In genomic region chr5:14105717-14106435, GRCh38 we compare ENCODE assay signal across 11 cellular contexts. TPM values are rescaled to one million over a fixed set of nuclear protein-coding genes. Genes with fewer than 3 reads are reported as not detected.
DNase-seq lines count a peak whose midpoint lies in the region; ATAC-seq and TF ChIP-seq lines count a peak whose summit lies in the region.
"Had no signal": no experiment of that assay in that cellular context is flagged by ENCODE, and none has a peak within 500 bp of the region (broad histone marks: within the 10 kb centered on the region; RNA-seq: fewer than 3 reads in every experiment).

No MANE protein-coding gene starts in this region.

- intact Hi-C loops in lower lobe of right lung (cut with DNase I), result loop anchor here (10.0 kb wide), 1 partner anchor 169 kb away; no protein-coding TSS in a partner anchor

- H3K9me3 ChIP-seq in SJSA1 (replicated peaks) (peaks cover 5% of the 10 kb centered on the region), lower lobe of right lung (no peaks in the 10 kb centered on the region)

- H3K4me1 ChIP-seq in SJSA1 (replicated peaks) (peaks cover 53% of the 10 kb centered on the region), foreskin keratinocyte (peaks cover 28% of the 10 kb centered on the region), lower lobe of right lung (peaks cover 25% of the 10 kb centered on the region)

- peak overlapping the region; percentile 92 for H3K27ac ChIP-seq in SJSA1
- H3K27ac ChIP-seq in foreskin keratinocyte, result peak overlapping the region; percentile 5
- no peak overlapping the region for H3K27ac ChIP-seq in lower lobe of right lung
- H3K27ac ChIP-seq: HL-60 had no signal

- POLR2A ChIA-PET in AG04449 (lab: Yijun Ruan, JAX), result interaction anchor here (0.6 kb wide), 1 partner anchor 37 kb away, joined by 3 read pairs; no protein-coding TSS in a partner anchor

- ATAC-seq in foreskin keratinocyte, result peak; percentile 90
- ATAC-seq in lower lobe of right lung, result no peak
- ATAC-seq in GM21717 (IDR thresholded peaks at IDR 0.05; ENCODE audit: unreplicated experiment), result no peak
- ATAC-seq: natural killer cell had no signal

- CTCF ChIA-PET in AG04449 (lab: Yijun Ruan, JAX), result interaction anchor here (1.2 kb wide), 1 partner anchor 119 kb away, joined by 4 read pairs; no protein-coding TSS in a partner anchor

- DNase-seq in AG04449 (ENCODE audit: low read depth, low spot score) (peak; percentile 63), HK-2 (ENCODE audit: unreplicated experiment) (peak; percentile 73), SJSA1 (ENCODE audit: low read depth in 1 of 2, low spot score in 2 of 2) (peak; percentile 91 to 95), foreskin keratinocyte (peak; percentile 85 to 92), NCI-H128 (lab: John Stamatoyannopoulos, UW; ENCODE audit: unreplicated experiment) (no peak), lower lobe of right lung (no peak), NCI-H2081 treated with DMSO at 0.1 percent for 48 hours (lab: John Stamatoyannopoulos, UW) (no peak)
- DNase-seq: natural killer cell, Right ventricle myocardium superior had no signal

- H3K27me3 ChIP-seq in SJSA1 (replicated peaks) (no peaks in the 10 kb centered on the region), foreskin keratinocyte (no peaks in the 10 kb centered on the region), lower lobe of right lung (ENCODE audit: low read depth) (no peaks in the 10 kb centered on the region)

- TF ChIP-seq CTCF in AG04449 (IDR thresholded peaks at IDR 0.05; ENCODE audit: insufficient read depth, low read length, missing control alignments) (no peak), foreskin keratinocyte (conservative IDR thresholded peaks at IDR 0.05) (no peak), lower lobe of right lung (IDR thresholded peaks at IDR 0.05) (no peak)

- H3K4me3 ChIP-seq in AG04449 (ENCODE audit: low read depth, low read length), result no peak overlapping the region
- H3K4me3 ChIP-seq in SJSA1, result no peak overlapping the region
- H3K4me3 ChIP-seq in lower lobe of right lung, result no peak overlapping the region

- H3K36me3 ChIP-seq in SJSA1 (no peaks in the 10 kb centered on the region), lower lobe of right lung (no peaks in the 10 kb centered on the region)

RNA-seq across cellular contexts. Expression of gene TRIO, which starts 37.3 kb away (rescaled TPM):
- 62.2 and 99.6 TPM in 2 replicates for total RNA-seq in SJSA1 (2014; rRNA removed; shearing (Covaris generic))
- total RNA-seq in foreskin keratinocyte (73.7 and 95.9 TPM in 2 replicates), lower lobe of right lung (148 TPM)
- 18.1 and 18.4 TPM in 2 replicates for polyA plus RNA-seq in foreskin keratinocyte

Comparison
In these comparisons a context has a peak if more than half of its experiments do, and no peak if none do; other contexts are left out.
1. DNase-seq: peak in AG04449 (single experiment), HK-2 (single experiment), SJSA1 (2 of 2) and foreskin keratinocyte (2 of 2); none in NCI-H128 (single experiment), lower lobe of right lung (single experiment) and NCI-H2081 treated with DMSO at 0.1 percent for 48 hours (single experiment).